ENCODE assay signal across 1 cellular context in the genomic region with DNA sequence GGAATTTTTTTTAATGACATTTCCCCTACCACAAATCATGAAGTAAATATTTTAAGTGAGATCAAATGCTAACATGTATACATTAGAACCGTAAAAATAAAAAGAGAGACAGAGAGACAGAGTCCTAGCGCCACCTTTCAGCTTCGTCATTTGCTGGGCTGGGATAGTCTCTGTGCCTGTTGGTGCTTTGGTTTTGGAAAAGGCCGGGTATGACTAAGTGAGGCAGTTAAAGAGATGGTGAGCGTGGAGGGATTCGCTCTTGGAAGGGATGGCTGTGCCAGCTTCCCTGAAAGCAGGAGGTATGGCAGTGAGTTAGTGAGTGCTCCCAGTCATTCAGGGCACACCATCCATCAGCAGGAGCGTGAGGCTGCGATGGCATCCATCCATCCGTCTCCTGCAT.
TF ChIP-seq lines count a peak whose summit lies in the region.

No MANE protein-coding gene starts in this region.

TF ChIP-seq in GM23338, 12 proteins besides CTCF, POLR2A, EP300 and RAD21:
- TF ChIP-seq ZNF462 (CRISPR knock-in tag; IDR thresholded peaks at IDR 0.05) (no peak), CREB1 (CRISPR knock-in tag; IDR thresholded peaks at IDR 0.05; ENCODE audit: low read depth) (no peak), POLR2AphosphoS5 (IDR thresholded peaks at IDR 0.05; ENCODE audit: low read depth) (no peak)
